10 cellular contexts compared by ENCODE assay signal in genomic region chr3:39254806-39255449, GRCh38. TPM values are rescaled to one million over a fixed set of nuclear protein-coding genes. Genes with fewer than 3 reads are reported as not detected.
A peak's percentile ranks its signal among the peaks of the same experiment; 100 is the strongest.
DNase-seq lines count a peak whose midpoint lies in the region; ATAC-seq and TF ChIP-seq lines count a peak whose summit lies in the region.
"Had no signal": no experiment of that assay in that cellular context is flagged by ENCODE, and none has a peak within 500 bp of the region (broad histone marks: within the 10 kb centered on the region; RNA-seq: fewer than 3 reads in every experiment).

No MANE protein-coding gene starts in this region.

- TF ChIP-seq CTCF in CD14-positive monocyte (IDR thresholded peaks at IDR 0.05) (no peak), HFFc6 (IDR thresholded peaks at IDR 0.05) (no peak)

- DNase-seq in CD14-positive monocyte (ENCODE audit: low spot score) (no peak), HFFc6 (peak; percentile 75), kidney tubule cell (ENCODE audit: low spot score) (peak; percentile 1), KBM-7 (no peak), NOMO-1 treated with dmso at 0.1 percent for 144 hours (lab: John Stamatoyannopoulos, UW; ENCODE audit: unreplicated experiment) (no peak)
- no peak for DNase-seq in activated T-helper 1 cell treated with anti-CD3 and anti-CD28 coated beads, Interleukin-12 subunit alpha, Interleukin-12 subunit beta, Interleukin-2, Interleukin-4 antibody, amounts not matched to agents 30 ng/mL and 10 ng/mL and 1 ng/mL, durations not matched to agents 14 hours and 24 hours and 36 hours (ENCODE audit: low spot score)
- DNase-seq in naive thymus-derived CD4-positive, alpha-beta T cell = no peak
- DNase-seq: NCI-H187 treated with DMSO at 0.1 percent for 48 hours had no signal

- CTCF ChIA-PET in naive thymus-derived CD4-positive, alpha-beta T cell (lab: Charles Lee) = no interaction called here

- ATAC-seq in naive thymus-derived CD4-positive, alpha-beta T cell = no peak
- ATAC-seq in GM18505 (IDR thresholded peaks at IDR 0.05; ENCODE audit: unreplicated experiment) = no peak

- H3K4me3 ChIP-seq in naive thymus-derived CD4-positive, alpha-beta T cell (ENCODE audit: low read length) = no peak overlapping the region
- H3K4me3 ChIP-seq: SJSA1 had no signal

- H3K9me3 Mint-ChIP-seq in CD14-positive monocyte (peaks cover 0 to 2% (median 1%) of the 10 kb centered on the region in 7 donors), HFFc6 (no peaks in the 10 kb centered on the region)
- no peaks in the 10 kb centered on the region for H3K9me3 Mint-ChIP-seq in activated T-helper 1 cell treated with anti-CD3 and anti-CD28 coated beads, Interleukin-12 subunit alpha, Interleukin-12 subunit beta, Interleukin-2, Interleukin-4 antibody, amounts not matched to agents 30 ng/mL and 10 ng/mL and 1 ng/mL, durations not matched to agents 14 hours and 24 hours and 36 hours
- peaks cover 0 to 3% (median 0%) of the 10 kb centered on the region in 11 donors for H3K9me3 Mint-ChIP-seq in naive thymus-derived CD4-positive, alpha-beta T cell

- H3K4me3 Mint-ChIP-seq in CD14-positive monocyte (no peak overlapping the region), HFFc6 (no peak overlapping the region)
- peak overlapping the region; percentile 45 for H3K4me3 Mint-ChIP-seq in activated T-helper 1 cell treated with anti-CD3 and anti-CD28 coated beads, Interleukin-12 subunit alpha, Interleukin-12 subunit beta, Interleukin-2, Interleukin-4 antibody, amounts not matched to agents 30 ng/mL and 10 ng/mL and 1 ng/mL, durations not matched to agents 14 hours and 24 hours and 36 hours
- no peak overlapping the region for H3K4me3 Mint-ChIP-seq in naive thymus-derived CD4-positive, alpha-beta T cell

- peaks cover 93% of the 10 kb centered on the region for H3K4me1 Mint-ChIP-seq in CD14-positive monocyte
- H3K4me1 Mint-ChIP-seq in HFFc6 (ENCODE audit: low read depth) = peaks cover 21% of the 10 kb centered on the region
- H3K4me1 Mint-ChIP-seq in activated T-helper 1 cell treated with anti-CD3 and anti-CD28 coated beads, Interleukin-12 subunit alpha, Interleukin-12 subunit beta, Interleukin-2, Interleukin-4 antibody, amounts not matched to agents 30 ng/mL and 10 ng/mL and 1 ng/mL, durations not matched to agents 14 hours and 24 hours and 36 hours (ENCODE audit: low read depth) = peaks cover 70% of the 10 kb centered on the region
- H3K4me1 Mint-ChIP-seq in naive thymus-derived CD4-positive, alpha-beta T cell = peaks cover 0 to 38% (median 0%) of the 10 kb centered on the region in 7 donors

- H3K27ac Mint-ChIP-seq in CD14-positive monocyte (peak overlapping the region; percentile 93 to 98 (median 94)), HFFc6 (no peak overlapping the region)
- peak overlapping the region; percentile 80 for H3K27ac Mint-ChIP-seq in activated T-helper 1 cell treated with anti-CD3 and anti-CD28 coated beads, Interleukin-12 subunit alpha, Interleukin-12 subunit beta, Interleukin-2, Interleukin-4 antibody, amounts not matched to agents 30 ng/mL and 10 ng/mL and 1 ng/mL, durations not matched to agents 14 hours and 24 hours and 36 hours
- peak overlapping the region in 1 of 9 donors; percentile 6 for H3K27ac Mint-ChIP-seq in naive thymus-derived CD4-positive, alpha-beta T cell

- no peaks in the 10 kb centered on the region for H3K36me3 ChIP-seq in naive thymus-derived CD4-positive, alpha-beta T cell (ENCODE audit: control insufficient read depth in 2 of 3, insufficient read depth in 3 of 3, low read length in 3 of 3)
- H3K36me3 ChIP-seq: SJSA1 had no signal

- H3K9me3 ChIP-seq in naive thymus-derived CD4-positive, alpha-beta T cell (ENCODE audit: control insufficient read depth in 2 of 3, low read length in 3 of 3) = no peaks in the 10 kb centered on the region
- H3K9me3 ChIP-seq: SJSA1 had no signal

- H3K36me3 Mint-ChIP-seq in CD14-positive monocyte (peaks cover 7 to 9% of the 10 kb centered on the region in 2 donors), HFFc6 (ENCODE audit: low read depth) (no peaks in the 10 kb centered on the region)
- peaks cover 2% of the 10 kb centered on the region for H3K36me3 Mint-ChIP-seq in activated T-helper 1 cell treated with anti-CD3 and anti-CD28 coated beads, Interleukin-12 subunit alpha, Interleukin-12 subunit beta, Interleukin-2, Interleukin-4 antibody, amounts not matched to agents 30 ng/mL and 10 ng/mL and 1 ng/mL, durations not matched to agents 14 hours and 24 hours and 36 hours (ENCODE audit: low read depth)
- no peaks in the 10 kb centered on the region for H3K36me3 Mint-ChIP-seq in naive thymus-derived CD4-positive, alpha-beta T cell

- intact Hi-C loops in CD14-positive monocyte (cut with micrococcal nuclease) = loop anchor here in 1 of 2 donors (2.0 kb wide), 1 partner anchor 38 kb away; no protein-coding TSS in a partner anchor
- intact Hi-C loops in activated T-helper 1 cell treated with anti-CD3 and anti-CD28 coated beads, Interleukin-12 subunit alpha, Interleukin-12 subunit beta, Interleukin-2, Interleukin-4 antibody, amounts not matched to agents 30 ng/mL and 10 ng/mL and 1 ng/mL, durations not matched to agents 14 hours and 24 hours and 36 hours (cut with micrococcal nuclease) = loop anchor here (1.0 kb wide), 1 partner anchor 12 kb away; no protein-coding TSS in a partner anchor
- intact Hi-C loops in naive thymus-derived CD4-positive, alpha-beta T cell (cut with micrococcal nuclease) = no loop called here

- peaks cover 0 to 39% of the 10 kb centered on the region in 2 donors for H3K4me1 ChIP-seq in naive thymus-derived CD4-positive, alpha-beta T cell (ENCODE audit: control insufficient read depth in 2 of 2, insufficient read depth in 2 of 2, low read length in 2 of 2)

- no peak for TF ChIP-seq POLR2A in GM18505 (IDR thresholded peaks at IDR 0.05; ENCODE audit: borderline replicate concordance, extremely low read depth, insufficient read depth, insufficient read length)

- H3K27me3 ChIP-seq in naive thymus-derived CD4-positive, alpha-beta T cell (ENCODE audit: control insufficient read depth in 2 of 2, insufficient read depth in 2 of 2, low read length in 2 of 2) = no peaks in the 10 kb centered on the region
- H3K27me3 ChIP-seq: SJSA1 had no signal

- H3K27me3 Mint-ChIP-seq in CD14-positive monocyte (ENCODE audit: low read depth in 3 of 3) (peaks cover 0 to 6% (median 0%) of the 10 kb centered on the region in 3 donors), HFFc6 (ENCODE audit: insufficient read depth) (peaks cover 38% of the 10 kb centered on the region)
- peaks cover 6% of the 10 kb centered on the region for H3K27me3 Mint-ChIP-seq in activated T-helper 1 cell treated with anti-CD3 and anti-CD28 coated beads, Interleukin-12 subunit alpha, Interleukin-12 subunit beta, Interleukin-2, Interleukin-4 antibody, amounts not matched to agents 30 ng/mL and 10 ng/mL and 1 ng/mL, durations not matched to agents 14 hours and 24 hours and 36 hours (ENCODE audit: insufficient read depth)
- H3K27me3 Mint-ChIP-seq in naive thymus-derived CD4-positive, alpha-beta T cell = peaks cover 0 to 27% (median 13%) of the 10 kb centered on the region in 5 donors

- POLR2A ChIA-PET in naive thymus-derived CD4-positive, alpha-beta T cell (lab: Charles Lee) = no interaction called here

- in situ Hi-C loops in KBM-7 (cut with MboI; ENCODE audit: low pct_unique_long_range_greater_than_20kb, low sequenced_read_pairs) = no loop called here

- H3K27ac ChIP-seq in naive thymus-derived CD4-positive, alpha-beta T cell (ENCODE audit: low read depth, low read length) = no peak overlapping the region
- H3K27ac ChIP-seq: SJSA1 had no signal

RNA-seq across cellular contexts. Expression of gene CX3CR1, which starts 24.9 kb away (rescaled TPM):
- polyA plus RNA-seq in CD14-positive monocyte = 100 to 1,000 TPM; 184 to 405 TPM
- not detected for total RNA-seq in HFFc6 (2021; fragmentation: NEBNext Ultra II Directional; extraction: Animal tissue kit (Norgen Biotek cat#: 25700))
- total RNA-seq in activated T-helper 1 cell treated with anti-CD3 and anti-CD28 coated beads, Interleukin-12 subunit alpha, Interleukin-12 subunit beta, Interleukin-2, Interleukin-4 antibody, amounts not matched to agents 30 ng/mL and 10 ng/mL and 1 ng/mL, durations not matched to agents 14 hours and 24 hours and 36 hours = 0.44 and 0.64 TPM in 2 replicates
- 10 to 100 TPM in 1 of 5 experiments, 1 to 10 TPM in 2, under 1 TPM in 2; 0.54 to 66.6 (median 3.3) TPM for total RNA-seq in naive thymus-derived CD4-positive, alpha-beta T cell
- polyA plus RNA-seq in naive thymus-derived CD4-positive, alpha-beta T cell = 1 to 10 TPM; 1.0 to 1.1 TPM
- total RNA-seq: SJSA1 had no signal

Comparison
In these comparisons a context has a peak if more than half of its experiments do, and no peak if none do; other contexts are left out.
1. DNase-seq: peak in HFFc6 (single experiment) and kidney tubule cell (single experiment); none in CD14-positive monocyte (single experiment), activated T-helper 1 cell treated with anti-CD3 and anti-CD28 coated beads, Interleukin-12 subunit alpha, Interleukin-12 subunit beta, Interleukin-2, Interleukin-4 antibody, amounts not matched to agents 30 ng/mL and 10 ng/mL and 1 ng/mL, durations not matched to agents 14 hours and 24 hours and 36 hours (single experiment), naive thymus-derived CD4-positive, alpha-beta T cell (0 of 9), KBM-7 (single experiment) and NOMO-1 treated with dmso at 0.1 percent for 144 hours (single experiment).